Comparison of ENCODE assay signal across 1 cellular context in the genomic region with DNA sequence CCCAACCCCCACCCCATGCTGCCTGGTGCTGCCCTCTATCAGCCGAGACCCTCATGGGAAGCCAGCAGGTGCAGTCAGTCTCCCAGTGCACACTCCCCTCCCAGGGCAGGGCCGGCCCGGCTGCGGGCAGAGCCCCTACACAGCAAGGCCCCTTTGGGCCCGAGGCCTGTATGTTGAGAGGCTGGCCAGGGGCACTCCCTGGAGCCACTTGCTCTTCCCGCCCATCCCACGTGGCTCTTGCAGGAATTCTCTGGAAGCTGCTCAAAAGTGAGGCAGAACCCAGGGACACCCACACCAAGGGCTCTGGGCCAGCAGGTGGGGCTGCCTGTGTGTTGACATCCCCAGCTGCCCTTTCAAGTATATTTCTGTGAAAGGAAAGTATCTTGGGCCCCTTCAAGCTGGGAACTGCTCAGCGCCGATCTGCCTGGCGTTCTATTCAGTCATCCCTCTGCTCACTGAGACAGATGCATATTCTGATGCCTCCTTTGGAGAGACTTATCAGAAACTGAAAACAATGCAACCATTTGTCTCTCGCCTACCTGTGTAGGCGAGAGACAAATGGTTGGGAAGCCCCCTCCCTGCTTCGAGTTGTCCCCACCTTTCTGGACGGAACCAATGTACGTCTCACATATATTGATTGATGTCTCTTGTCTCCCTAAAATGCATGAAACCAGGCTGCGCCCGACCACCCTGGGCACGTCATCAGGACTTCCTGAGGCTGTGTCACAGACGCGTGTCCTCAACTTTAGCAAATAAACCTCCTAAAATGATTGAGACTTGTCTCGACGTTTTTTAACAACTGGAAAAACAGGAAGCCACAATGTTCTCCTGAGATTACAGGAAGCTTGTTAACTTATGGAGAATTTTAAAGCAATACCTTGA.
TF ChIP-seq lines count a peak whose summit lies in the region.

No MANE protein-coding gene starts in this region.

TF ChIP-seq in K562, 482 proteins besides CTCF, POLR2A, EP300 and RAD21:
- TF ChIP-seq HMG20A (CRISPR knock-in tag; conservative IDR thresholded peaks at IDR 0.05) (no peak), MCM5 (IDR thresholded peaks at IDR 0.05; ENCODE audit: low read depth) (no peak), ZC3H4 (CRISPR knock-in tag; IDR thresholded peaks at IDR 0.05; ENCODE audit: borderline replicate concordance) (no peak), POLR2AphosphoS5 (IDR thresholded peaks at IDR 0.05; ENCODE audit: control insufficient read depth, insufficient read depth, low read depth, low read length) (no peak), ZNF197 (CRISPR knock-in tag; IDR thresholded peaks at IDR 0.05; ENCODE audit: low read depth) (no peak), CSDE1 (IDR thresholded peaks at IDR 0.05) (no peak), ZNF766 (CRISPR knock-in tag; conservative IDR thresholded peaks at IDR 0.05) (no peak)
- TF ChIP-seq, protein P1, sequence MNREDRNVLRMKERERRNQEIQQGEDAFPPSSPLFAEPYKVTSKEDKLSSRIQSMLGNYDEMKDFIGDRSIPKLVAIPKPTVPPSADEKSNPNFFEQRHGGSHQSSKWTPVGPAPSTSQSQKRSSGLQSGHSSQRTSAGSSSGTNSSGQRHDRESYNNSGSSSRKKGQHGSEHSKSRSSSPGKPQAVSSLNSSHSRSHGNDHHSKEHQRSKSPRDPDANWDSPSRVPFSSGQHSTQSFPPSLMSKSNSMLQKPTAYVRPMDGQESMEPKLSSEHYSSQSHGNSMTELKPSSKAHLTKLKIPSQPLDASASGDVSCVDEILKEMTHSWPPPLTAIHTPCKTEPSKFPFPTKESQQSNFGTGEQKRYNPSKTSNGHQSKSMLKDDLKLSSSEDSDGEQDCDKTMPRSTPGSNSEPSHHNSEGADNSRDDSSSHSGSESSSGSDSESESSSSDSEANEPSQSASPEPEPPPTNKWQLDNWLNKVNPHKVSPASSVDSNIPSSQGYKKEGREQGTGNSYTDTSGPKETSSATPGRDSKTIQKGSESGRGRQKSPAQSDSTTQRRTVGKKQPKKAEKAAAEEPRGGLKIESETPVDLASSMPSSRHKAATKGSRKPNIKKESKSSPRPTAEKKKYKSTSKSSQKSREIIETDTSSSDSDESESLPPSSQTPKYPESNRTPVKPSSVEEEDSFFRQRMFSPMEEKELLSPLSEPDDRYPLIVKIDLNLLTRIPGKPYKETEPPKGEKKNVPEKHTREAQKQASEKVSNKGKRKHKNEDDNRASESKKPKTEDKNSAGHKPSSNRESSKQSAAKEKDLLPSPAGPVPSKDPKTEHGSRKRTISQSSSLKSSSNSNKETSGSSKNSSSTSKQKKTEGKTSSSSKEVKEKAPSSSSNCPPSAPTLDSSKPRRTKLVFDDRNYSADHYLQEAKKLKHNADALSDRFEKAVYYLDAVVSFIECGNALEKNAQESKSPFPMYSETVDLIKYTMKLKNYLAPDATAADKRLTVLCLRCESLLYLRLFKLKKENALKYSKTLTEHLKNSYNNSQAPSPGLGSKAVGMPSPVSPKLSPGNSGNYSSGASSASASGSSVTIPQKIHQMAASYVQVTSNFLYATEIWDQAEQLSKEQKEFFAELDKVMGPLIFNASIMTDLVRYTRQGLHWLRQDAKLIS (CRISPR knock-in tag; IDR thresholded peaks at IDR 0.05) = no peak
- TF ChIP-seq, protein P2, sequence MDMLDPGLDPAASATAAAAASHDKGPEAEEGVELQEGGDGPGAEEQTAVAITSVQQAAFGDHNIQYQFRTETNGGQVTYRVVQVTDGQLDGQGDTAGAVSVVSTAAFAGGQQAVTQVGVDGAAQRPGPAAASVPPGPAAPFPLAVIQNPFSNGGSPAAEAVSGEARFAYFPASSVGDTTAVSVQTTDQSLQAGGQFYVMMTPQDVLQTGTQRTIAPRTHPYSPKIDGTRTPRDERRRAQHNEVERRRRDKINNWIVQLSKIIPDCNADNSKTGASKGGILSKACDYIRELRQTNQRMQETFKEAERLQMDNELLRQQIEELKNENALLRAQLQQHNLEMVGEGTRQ (CRISPR knock-in tag; IDR thresholded peaks at IDR 0.05) = no peak
